ENCODE assay signal across 15 cellular contexts in genomic region chr7:20954711-20955641, GRCh38.
DNase-seq lines count a peak whose midpoint lies in the region; TF ChIP-seq lines count a peak whose summit lies in the region.
"Had no signal": no experiment of that assay in that cellular context is flagged by ENCODE, and none has a peak within 500 bp of the region (broad histone marks: within the 10 kb centered on the region; RNA-seq: fewer than 3 reads in every experiment).

No MANE protein-coding gene starts in this region.

- H3F3A ChIP-seq in GM23248 (ENCODE audit: insufficient read depth) = no peaks in the 10 kb centered on the region

- H3K27me3 ChIP-seq in GM23248 (replicated peaks; ENCODE audit: insufficient read depth) = no peaks in the 10 kb centered on the region
- H3K27me3 ChIP-seq: BE2C had no signal

- H3K9me3 ChIP-seq in GM23248 (ENCODE audit: low read depth) = no peaks in the 10 kb centered on the region
- H3K9me3 ChIP-seq: BE2C had no signal

- peak; percentile 44 for DNase-seq in NCI-H226
- DNase-seq in astrocyte of the hippocampus (ENCODE audit: low read depth, low spot score) = peak; percentile 78
- peak; percentile 16 for DNase-seq in iPS-NIHi11 (ENCODE audit: low spot score)
- DNase-seq in retinal pigment epithelial cell (ENCODE audit: low read depth) = peak; percentile 11
- no peak for DNase-seq in GM23248
- no peak for DNase-seq in OCI-M2 (lab: John Stamatoyannopoulos, UW; ENCODE audit: unreplicated experiment)
- DNase-seq in activated CD4-positive, alpha-beta T cell treated with anti-CD3 and anti-CD28 coated beads for 48 hours = no peak
- DNase-seq: BE2C; CD8-positive, alpha-beta T cell; EL; HCEC 1CT; IMR-90; NCI-H146; NCI-H446 treated with DMSO at 0.1 percent for 48 hours; NCI-H774 had no signal

- H3K4me3 ChIP-seq in retinal pigment epithelial cell (ENCODE audit: low read length) = no peak overlapping the region
- H3K4me3 ChIP-seq in GM23248 = no peak overlapping the region

- H3K79me2 ChIP-seq in GM23248 (ENCODE audit: insufficient read depth) = no peaks in the 10 kb centered on the region

- no peak overlapping the region for H3K27ac ChIP-seq in GM23248

- no peaks in the 10 kb centered on the region for H3K4me1 ChIP-seq in GM23248 (ENCODE audit: insufficient read depth)
- H3K4me1 ChIP-seq: BE2C had no signal

- H3K4me2 ChIP-seq in GM23248 (ENCODE audit: unreplicated experiment) = no peak overlapping the region

- H2AFZ ChIP-seq in GM23248 = no peak overlapping the region

- in situ Hi-C loops in GM23248 (cut with MboI) = no loop called here

- H4K20me1 ChIP-seq in GM23248 (ENCODE audit: insufficient read depth) = no peaks in the 10 kb centered on the region

- 5 to 8% methylated on average over 4 of the region's 4 CpGs for WGBS in GM23248 (ENCODE audit: low coverage in 1 of 2, low lambda C conversion rate in 2 of 2, missing lambda C conversion rate in 2 of 2), 2 experiments

- no peak for TF ChIP-seq CTCF in retinal pigment epithelial cell (conservative IDR thresholded peaks at IDR 0.05; ENCODE audit: low read depth, low read length)

- H3K9me2 ChIP-seq in GM23248 (ENCODE audit: insufficient read depth) = no peaks in the 10 kb centered on the region

- no peak overlapping the region for H3K9ac ChIP-seq in GM23248

- no peaks in the 10 kb centered on the region for H3K36me3 ChIP-seq in GM23248 (ENCODE audit: low read depth)
- H3K36me3 ChIP-seq: BE2C had no signal

Comparison
In these comparisons a context has a peak if more than half of its experiments do, and no peak if none do; other contexts are left out.
1. DNase-seq: peak in NCI-H226 (single experiment), astrocyte of the hippocampus (single experiment), iPS-NIHi11 (single experiment) and retinal pigment epithelial cell (single experiment); none in GM23248 (single experiment), OCI-M2 (single experiment) and activated CD4-positive, alpha-beta T cell treated with anti-CD3 and anti-CD28 coated beads for 48 hours (single experiment).